In genomic region chr1:37701051-37701450, GRCh38 we compare ENCODE assay signal across 19 cellular contexts.
"Had no signal": no experiment of that assay in that cellular context is flagged by ENCODE, and none has a peak within 500 bp of the region (broad histone marks: within the 10 kb centered on the region; RNA-seq: fewer than 3 reads in every experiment).

No MANE protein-coding gene starts in this region.

- H3K27ac ChIP-seq: esophagus squamous epithelium, gastroesophageal sphincter, neutrophil, skin epidermis, stomach, thoracic aorta, transverse colon had no signal

- H3K27ac Mint-ChIP-seq: naive B cell had no signal

- H3K4me1 Mint-ChIP-seq: naive B cell had no signal

- H3K36me3 Mint-ChIP-seq: naive B cell had no signal

- H3K9me3 Mint-ChIP-seq: effector memory CD8-positive, alpha-beta T cell; naive B cell had no signal

- ATAC-seq: effector memory CD8-positive, alpha-beta T cell; gastroesophageal sphincter; left ventricle myocardium superior; sciatic nerve had no signal

- DNase-seq: cortex of kidney; effector memory CD8-positive, alpha-beta T cell; esophagus squamous epithelium; foreskin fibroblast; glutamatergic neuron; islet precursor cell; left cardiac atrium; left ventricle myocardium superior; mesendoderm; naive B cell; stimulated activated naive CD4-positive, alpha-beta T cell; stomach; substantia nigra; transverse colon had no signal

- H3K27me3 Mint-ChIP-seq: effector memory CD8-positive, alpha-beta T cell; naive B cell had no signal

- H3K27me3 ChIP-seq: esophagus squamous epithelium, gastroesophageal sphincter, neutrophil, stomach, transverse colon had no signal

- H3K4me3 ChIP-seq: esophagus squamous epithelium, gastroesophageal sphincter, skin epidermis, stomach, thoracic aorta, transverse colon had no signal

- H3K9me3 ChIP-seq: esophagus squamous epithelium, gastroesophageal sphincter, neutrophil, stomach, thoracic aorta, transverse colon had no signal

- H3K36me3 ChIP-seq: gastroesophageal sphincter, thoracic aorta, transverse colon had no signal

- H3K4me3 Mint-ChIP-seq: effector memory CD8-positive, alpha-beta T cell had no signal

- H3K4me1 ChIP-seq: esophagus squamous epithelium, gastroesophageal sphincter had no signal
